In genomic region chr2:84757648-84758047, GRCh38 we compare ENCODE assay signal across 36 cellular contexts.
"Had no signal": no experiment of that assay in that cellular context is flagged by ENCODE, and none has a peak within 500 bp of the region (broad histone marks: within the 10 kb centered on the region; RNA-seq: fewer than 3 reads in every experiment).

No MANE protein-coding gene starts in this region.

- H3K36me3 ChIP-seq: adrenal gland, brain microvascular endothelial cell, breast epithelium had no signal

- H3K27ac Mint-ChIP-seq: activated CD4-positive, alpha-beta memory T cell treated with anti-CD3 and anti-CD28 coated beads, Interleukin-2, amount 10 ng/mL, durations not matched to agents 7 days and 5 days; activated CD4-positive, alpha-beta T cell treated with anti-CD3 and anti-CD28 coated beads for 36 hours; activated CD4-positive, alpha-beta T cell treated with anti-CD3 and anti-CD28 coated beads, Interleukin-2, amount 10 ng/mL, durations not matched to agents 7 days and 5 days; activated CD8-positive, alpha-beta memory T cell treated with anti-CD3 and anti-CD28 coated beads, Interleukin-2, amount 10 ng/mL, durations not matched to agents 7 days and 5 days; activated CD8-positive, alpha-beta T cell treated with anti-CD3 and anti-CD28 coated beads, Interleukin-2, amount 10 ng/mL, durations not matched to agents 7 days and 5 days; activated naive CD4-positive, alpha-beta T cell treated with anti-CD3 and anti-CD28 coated beads for 36 hours; activated naive CD4-positive, alpha-beta T cell treated with anti-CD3 and anti-CD28 coated beads, Interleukin-2, amount 50 U/mL, for 72 hours; activated naive CD8-positive, alpha-beta T cell treated with anti-CD3 and anti-CD28 coated beads for 36 hours; activated T-cell treated with anti-CD3 and anti-CD28 coated beads, Interleukin-2, amount 50 U/mL, for 72 hours; activated T-helper 1 cell treated with anti-CD3 and anti-CD28 coated beads, Interleukin-12 subunit alpha, Interleukin-12 subunit beta, Interleukin-2, Interleukin-4 antibody, amounts not matched to agents 30 ng/mL and 10 ng/mL and 1 ng/mL, durations not matched to agents 14 hours and 24 hours and 36 hours; activated T-helper 17 cell treated with anti-CD3 and anti-CD28 coated beads, Interleukin-2, amount 50 U/mL, for 72 hours; T-helper 1 cell treated with Interleukin-12 subunit alpha and Interleukin-12 subunit beta and Interleukin-4 antibody, amounts not matched to agents 30 μg/mL and 1 μg/mL, for 36 hours; T-helper 2 cell treated with Interferon-gamma antibody and Interleukin-4, amounts not matched to agents 5 μg/mL and 100 μg/mL, for 36 hours had no signal

- H3K36me3 Mint-ChIP-seq: activated naive CD4-positive, alpha-beta T cell treated with anti-CD3 and anti-CD28 coated beads, Interleukin-2, amount 50 U/mL, for 72 hours had no signal

- H3K9me3 Mint-ChIP-seq: activated T-cell treated with anti-CD3 and anti-CD28 coated beads, Interleukin-2, amount 50 U/mL, for 4 hours; activated T-helper 17 cell treated with anti-CD3 and anti-CD28 coated beads, Interleukin-2, amount 50 U/mL, for 72 hours had no signal

- H3K4me1 ChIP-seq: adrenal gland, breast epithelium had no signal

- H3K27me3 Mint-ChIP-seq: activated CD4-positive, alpha-beta memory T cell treated with anti-CD3 and anti-CD28 coated beads, Interleukin-2, amount 10 ng/mL, durations not matched to agents 7 days and 5 days; activated CD4-positive, alpha-beta T cell treated with anti-CD3 and anti-CD28 coated beads for 36 hours; activated CD4-positive, alpha-beta T cell treated with anti-CD3 and anti-CD28 coated beads, Interleukin-2, amount 10 ng/mL, durations not matched to agents 7 days and 5 days; activated CD8-positive, alpha-beta memory T cell treated with anti-CD3 and anti-CD28 coated beads, Interleukin-2, amount 10 ng/mL, durations not matched to agents 7 days and 5 days; activated naive CD8-positive, alpha-beta T cell treated with anti-CD3 and anti-CD28 coated beads for 36 hours; activated T-helper 17 cell treated with anti-CD3 and anti-CD28 coated beads, Interleukin-2, amount 50 U/mL, for 72 hours had no signal

- H3K27ac ChIP-seq: adrenal gland, body of pancreas, brain microvascular endothelial cell, breast epithelium, VCaP had no signal

- H3K4me3 Mint-ChIP-seq: activated CD4-positive, alpha-beta memory T cell treated with anti-CD3 and anti-CD28 coated beads, Interleukin-2, amount 10 ng/mL, durations not matched to agents 7 days and 5 days; activated CD4-positive, alpha-beta T cell treated with anti-CD3 and anti-CD28 coated beads for 36 hours; activated CD4-positive, alpha-beta T cell treated with anti-CD3 and anti-CD28 coated beads, Interleukin-2, amount 10 ng/mL, durations not matched to agents 7 days and 5 days; activated CD8-positive, alpha-beta memory T cell treated with anti-CD3 and anti-CD28 coated beads, Interleukin-2, amount 10 ng/mL, durations not matched to agents 7 days and 5 days; activated CD8-positive, alpha-beta T cell treated with anti-CD3 and anti-CD28 coated beads, Interleukin-2, amount 10 ng/mL, durations not matched to agents 7 days and 5 days; activated naive CD4-positive, alpha-beta T cell treated with anti-CD3 and anti-CD28 coated beads for 36 hours; activated naive CD8-positive, alpha-beta T cell treated with anti-CD3 and anti-CD28 coated beads for 36 hours; activated T-cell treated with anti-CD3 and anti-CD28 coated beads, Interleukin-2, amount 50 U/mL, for 4 hours; activated T-cell treated with anti-CD3 and anti-CD28 coated beads, Interleukin-2, amount 50 U/mL, for 72 hours; activated T-helper 1 cell treated with anti-CD3 and anti-CD28 coated beads, Interleukin-12 subunit alpha, Interleukin-12 subunit beta, Interleukin-2, Interleukin-4 antibody, amounts not matched to agents 30 ng/mL and 10 ng/mL and 1 ng/mL, durations not matched to agents 14 hours and 24 hours and 36 hours; activated T-helper 17 cell treated with anti-CD3 and anti-CD28 coated beads, Interleukin-2, amount 50 U/mL, for 72 hours; T-helper 1 cell treated with Interleukin-12 subunit alpha and Interleukin-12 subunit beta and Interleukin-4 antibody, amounts not matched to agents 30 μg/mL and 1 μg/mL, for 36 hours; T-helper 2 cell treated with Interferon-gamma antibody and Interleukin-4, amounts not matched to agents 5 μg/mL and 100 μg/mL, for 36 hours had no signal

- DNase-seq: activated CD4-positive, alpha-beta memory T cell treated with anti-CD3 and anti-CD28 coated beads, Interleukin-2, amount 10 ng/mL, durations not matched to agents 7 days and 5 days; activated CD4-positive, alpha-beta T cell treated with anti-CD3 and anti-CD28 coated beads for 1 hour; activated CD4-positive, alpha-beta T cell treated with anti-CD3 and anti-CD28 coated beads for 36 hours; activated CD4-positive, alpha-beta T cell treated with anti-CD3 and anti-CD28 coated beads, Interleukin-2, amount 10 ng/mL, durations not matched to agents 7 days and 5 days; activated CD4-positive, alpha-beta T cell treated with anti-CD3 and anti-CD28 coated beads, Interleukin-2, amount 50 U/mL, for 48 hours; activated CD4-positive, CD25-positive, alpha-beta regulatory T cell; activated CD8-positive, alpha-beta memory T cell treated with anti-CD3 and anti-CD28 coated beads for 24 hours; activated CD8-positive, alpha-beta memory T cell treated with anti-CD3 and anti-CD28 coated beads, Interleukin-2, amount 10 ng/mL, durations not matched to agents 7 days and 5 days; activated CD8-positive, alpha-beta T cell treated with anti-CD3 and anti-CD28 coated beads, Interleukin-2, amount 10 ng/mL, durations not matched to agents 7 days and 5 days; activated effector memory CD4-positive, alpha-beta T cell treated with anti-CD3 and anti-CD28 coated beads, Interleukin-2, amount 50 U/mL, for 16 hours; activated gamma-delta T cell treated with Interleukin-2 at 50 U/mL for 16 hours; activated naive CD4-positive, alpha-beta T cell; activated naive CD4-positive, alpha-beta T cell treated with anti-CD3 and anti-CD28 coated beads for 36 hours; activated naive CD4-positive, alpha-beta T cell treated with anti-CD3 and anti-CD28 coated beads, Interleukin-2, amount 50 U/mL, for 16 hours; activated naive CD8-positive, alpha-beta T cell treated with anti-CD3 and anti-CD28 coated beads for 36 hours; activated T-cell treated with anti-CD3 and anti-CD28 coated beads for 4 hours; activated T-cell treated with anti-CD3 and anti-CD28 coated beads, Interleukin-2, amount 50 U/mL, for 1 hour; activated T-cell treated with anti-CD3 and anti-CD28 coated beads, Interleukin-2, amount 50 U/mL, for 4 hours; activated T-cell treated with anti-CD3 and anti-CD28 coated beads, Interleukin-2, amount 50 U/mL, for 72 hours; adrenal gland; amniotic stem cell; aorta; body of pancreas; brain microvascular endothelial cell; central memory CD4-positive, alpha-beta T cell; T-helper 1 cell; T-helper 2 cell; T-helper 9 cell had no signal

- H3K27me3 ChIP-seq: adrenal gland, body of pancreas, brain microvascular endothelial cell, breast epithelium had no signal

- H3K4me1 Mint-ChIP-seq: activated CD4-positive, alpha-beta memory T cell treated with anti-CD3 and anti-CD28 coated beads, Interleukin-2, amount 10 ng/mL, durations not matched to agents 7 days and 5 days; activated CD8-positive, alpha-beta memory T cell treated with anti-CD3 and anti-CD28 coated beads, Interleukin-2, amount 10 ng/mL, durations not matched to agents 7 days and 5 days; activated T-helper 17 cell treated with anti-CD3 and anti-CD28 coated beads, Interleukin-2, amount 50 U/mL, for 72 hours had no signal

- H3K9me3 ChIP-seq: adrenal gland, body of pancreas had no signal

- H3K4me3 ChIP-seq: adrenal gland, body of pancreas, breast epithelium had no signal

- ATAC-seq: activated CD4-positive, alpha-beta T cell treated with anti-CD3 and anti-CD28 coated beads for 36 hours; activated CD4-positive, CD25-positive, alpha-beta regulatory T cell treated with anti-CD3 and anti-CD28 coated beads, Interleukin-2, amount 50 U/mL, for 24 hours; activated CD8-positive, alpha-beta memory T cell treated with anti-CD3 and anti-CD28 coated beads, Interleukin-2, amount 10 ng/mL, durations not matched to agents 7 days and 5 days; activated CD8-positive, alpha-beta T cell treated with anti-CD3 and anti-CD28 coated beads, Interleukin-2, amount 10 ng/mL, durations not matched to agents 7 days and 5 days; activated naive CD4-positive, alpha-beta T cell treated with anti-CD3 and anti-CD28 coated beads, Interleukin-2, amount 50 U/mL, for 72 hours; activated T-cell treated with anti-CD3 and anti-CD28 coated beads, Interleukin-2, amount 50 U/mL, for 4 hours; activated T-cell treated with anti-CD3 and anti-CD28 coated beads, Interleukin-2, amount 50 U/mL, for 72 hours; activated T-helper 17 cell treated with anti-CD3 and anti-CD28 coated beads, Interleukin-2, amount 50 U/mL, for 72 hours; body of pancreas had no signal
